ENCODE assay signal across 18 cellular contexts in genomic region chr4:7797330-7797729, GRCh38.
DNase-seq lines count a peak whose midpoint lies in the region; ATAC-seq and TF ChIP-seq lines count a peak whose summit lies in the region.
"Had no signal": no experiment of that assay in that cellular context is flagged by ENCODE, and none has a peak within 500 bp of the region (broad histone marks: within the 10 kb centered on the region; RNA-seq: fewer than 3 reads in every experiment).

No MANE protein-coding gene starts in this region.

- H3K36me3 ChIP-seq in spleen: peaks cover 0 to 66% (median 14%) of the 10 kb centered on the region in 6 donors
- H3K36me3 ChIP-seq in aorta (ENCODE audit: control insufficient read depth in 1 of 2, insufficient read depth in 2 of 2, low read length in 1 of 2): no peaks in the 10 kb centered on the region

- no peak for TF ChIP-seq CTCF in spleen (IDR thresholded peaks at IDR 0.05 in 8 of 11, conservative IDR thresholded peaks at IDR 0.05 in 3 of 11)

- WGBS in spleen, 5 donors: 91 to 97% (median 93%) methylated on average over 11 of the region's 11 CpGs
- 91 to 95% methylated on average over 11 of the region's 11 CpGs for WGBS in aorta, 2 donors

- peak overlapping the region; percentile 58 for H3K27ac Mint-ChIP-seq in activated CD4-positive, alpha-beta memory T cell treated with anti-CD3 and anti-CD28 coated beads for 36 hours
- H3K27ac Mint-ChIP-seq in activated CD4-positive, alpha-beta memory T cell treated with anti-CD3 and anti-CD28 coated beads, Interleukin-2, amount 10 ng/mL, durations not matched to agents 7 days and 5 days: no peak overlapping the region
- H3K27ac Mint-ChIP-seq: CD4-positive, alpha-beta T cell; GM23338 had no signal

- no peak overlapping the region for H3K4me3 Mint-ChIP-seq in activated CD4-positive, alpha-beta memory T cell treated with anti-CD3 and anti-CD28 coated beads for 36 hours
- H3K4me3 Mint-ChIP-seq in activated CD4-positive, alpha-beta memory T cell treated with anti-CD3 and anti-CD28 coated beads, Interleukin-2, amount 10 ng/mL, durations not matched to agents 7 days and 5 days: no peak overlapping the region
- H3K4me3 Mint-ChIP-seq: CD4-positive, alpha-beta T cell; GM23338 had no signal

- CTCF ChIA-PET in activated CD4-positive, alpha-beta memory T cell treated with anti-CD3 and anti-CD28 coated beads for 36 hours (lab: Charles Lee): interaction anchor here (0.7 kb wide), 1 partner anchor 26 kb away, joined by 3 read pairs; no protein-coding TSS in a partner anchor
- CTCF ChIA-PET in activated CD4-positive, alpha-beta memory T cell treated with anti-CD3 and anti-CD28 coated beads, Interleukin-2, amount 10 ng/mL, durations not matched to agents 7 days and 5 days (lab: Charles Lee): no interaction called here

- H3K9me3 ChIP-seq in spleen (no peaks in the 10 kb centered on the region), aorta (ENCODE audit: control insufficient read depth, low read length) (no peaks in the 10 kb centered on the region)
- H3K9me3 ChIP-seq: A549 had no signal

- peaks cover 0 to 5% (median 0%) of the 10 kb centered on the region in 6 donors for H3K4me1 ChIP-seq in spleen
- no peaks in the 10 kb centered on the region for H3K4me1 ChIP-seq in aorta (ENCODE audit: control insufficient read depth in 1 of 2, insufficient read depth in 2 of 2, low read length in 2 of 2)

- peaks cover 21% of the 10 kb centered on the region for H3K4me1 Mint-ChIP-seq in activated CD4-positive, alpha-beta memory T cell treated with anti-CD3 and anti-CD28 coated beads for 36 hours (ENCODE audit: low read depth)
- peaks cover 7% of the 10 kb centered on the region for H3K4me1 Mint-ChIP-seq in activated CD4-positive, alpha-beta memory T cell treated with anti-CD3 and anti-CD28 coated beads, Interleukin-2, amount 10 ng/mL, durations not matched to agents 7 days and 5 days

- intact Hi-C loops in activated CD4-positive, alpha-beta memory T cell treated with anti-CD3 and anti-CD28 coated beads for 36 hours (cut with micrococcal nuclease): loop anchor here (1.0 kb wide), 1 partner anchor 12 kb away; no protein-coding TSS in a partner anchor
- intact Hi-C loops in cardiac septum (cut with DNase I): no loop called here
- intact Hi-C loops in left ventricle myocardium superior (cut with micrococcal nuclease): no loop called here
- intact Hi-C loops in spleen (cut with DNase I; ENCODE audit: low total_unique reads): no loop called here
- intact Hi-C loops in aorta (cut with DNase I): no loop called here

- no peak overlapping the region for H3K27ac ChIP-seq in spleen
- no peak overlapping the region for H3K27ac ChIP-seq in aorta (ENCODE audit: low read depth in 1 of 2, low read length in 2 of 2)
- H3K27ac ChIP-seq: 22Rv1, A549, C4-2B, HL-60 had no signal

- no peaks in the 10 kb centered on the region for H3K27me3 ChIP-seq in spleen (replicated peaks in 1 of 7)
- no peaks in the 10 kb centered on the region for H3K27me3 ChIP-seq in aorta (ENCODE audit: control insufficient read depth in 1 of 2, insufficient read depth in 2 of 2, low read length in 1 of 2)

- H3K4me3 ChIP-seq in spleen (no peak overlapping the region), aorta (ENCODE audit: low read length in 2 of 2) (no peak overlapping the region)
- H3K4me3 ChIP-seq: A549, GM23338 had no signal

- peaks cover 50% of the 10 kb centered on the region for H3K36me3 Mint-ChIP-seq in activated CD4-positive, alpha-beta memory T cell treated with anti-CD3 and anti-CD28 coated beads for 36 hours
- peaks cover 2% of the 10 kb centered on the region for H3K36me3 Mint-ChIP-seq in activated CD4-positive, alpha-beta memory T cell treated with anti-CD3 and anti-CD28 coated beads, Interleukin-2, amount 10 ng/mL, durations not matched to agents 7 days and 5 days (ENCODE audit: low read depth)

- POLR2A ChIA-PET in activated CD4-positive, alpha-beta memory T cell treated with anti-CD3 and anti-CD28 coated beads for 36 hours (lab: Charles Lee): no interaction called here
- POLR2A ChIA-PET in activated CD4-positive, alpha-beta memory T cell treated with anti-CD3 and anti-CD28 coated beads, Interleukin-2, amount 10 ng/mL, durations not matched to agents 7 days and 5 days (lab: Charles Lee): no interaction called here

- no peaks in the 10 kb centered on the region for H3K27me3 Mint-ChIP-seq in activated CD4-positive, alpha-beta memory T cell treated with anti-CD3 and anti-CD28 coated beads for 36 hours
- H3K27me3 Mint-ChIP-seq in activated CD4-positive, alpha-beta memory T cell treated with anti-CD3 and anti-CD28 coated beads, Interleukin-2, amount 10 ng/mL, durations not matched to agents 7 days and 5 days: no peaks in the 10 kb centered on the region
- H3K27me3 Mint-ChIP-seq: CD4-positive, alpha-beta T cell had no signal

- TF ChIP-seq POLR2A in spleen (IDR thresholded peaks at IDR 0.05): no peak

- ATAC-seq in left ventricle myocardium superior: no peak
- no peak for ATAC-seq in aorta (ENCODE audit: low FRiP score)
- ATAC-seq in HG02973 (IDR thresholded peaks at IDR 0.05; ENCODE audit: unreplicated experiment): no peak
- ATAC-seq: A549, GM23338 had no signal

- H3K9me3 Mint-ChIP-seq in activated CD4-positive, alpha-beta memory T cell treated with anti-CD3 and anti-CD28 coated beads for 36 hours: no peaks in the 10 kb centered on the region
- H3K9me3 Mint-ChIP-seq in activated CD4-positive, alpha-beta memory T cell treated with anti-CD3 and anti-CD28 coated beads, Interleukin-2, amount 10 ng/mL, durations not matched to agents 7 days and 5 days: no peaks in the 10 kb centered on the region
- H3K9me3 Mint-ChIP-seq: CD4-positive, alpha-beta T cell had no signal

- DNase-seq in activated CD4-positive, alpha-beta memory T cell treated with anti-CD3 and anti-CD28 coated beads for 36 hours: no peak
- no peak for DNase-seq in activated CD4-positive, alpha-beta memory T cell treated with anti-CD3 and anti-CD28 coated beads, Interleukin-2, amount 10 ng/mL, durations not matched to agents 7 days and 5 days
- DNase-seq in cardiac septum (ENCODE audit: low spot score) (peak; percentile 38), left ventricle myocardium superior (no peak), spleen (peak; percentile 32), aorta (no peak)
- DNase-seq: AML-193; CD4-positive, alpha-beta T cell; DMS153; DMS79; GDM1; HCEC 1CT had no signal

Comparison
In these comparisons a context has a peak if more than half of its experiments do, and no peak if none do; other contexts are left out.
1. DNase-seq: peak in cardiac septum (single experiment) and spleen (single experiment); none in activated CD4-positive, alpha-beta memory T cell treated with anti-CD3 and anti-CD28 coated beads for 36 hours (single experiment), activated CD4-positive, alpha-beta memory T cell treated with anti-CD3 and anti-CD28 coated beads, Interleukin-2, amount 10 ng/mL, durations not matched to agents 7 days and 5 days (single experiment), left ventricle myocardium superior (single experiment) and aorta (0 of 2).